In genomic region chr5:124566875-124567450, GRCh38 we compare ENCODE assay signal across 33 cellular contexts.
"Had no signal": no experiment of that assay in that cellular context is flagged by ENCODE, and none has a peak within 500 bp of the region (broad histone marks: within the 10 kb centered on the region; RNA-seq: fewer than 3 reads in every experiment).

No MANE protein-coding gene starts in this region.

- DNase-seq: activated effector memory CD4-positive, alpha-beta T cell treated with anti-CD3 and anti-CD28 coated beads, Interleukin-2, amount 50 U/mL, for 16 hours; activated effector memory CD4-positive, alpha-beta T cell treated with Interleukin-2 at 50 U/mL for 16 hours; activated gamma-delta T cell; activated gamma-delta T cell treated with Interleukin-2 at 50 U/mL for 16 hours; activated naive CD4-positive, alpha-beta T cell; activated naive CD4-positive, alpha-beta T cell treated with anti-CD3 and anti-CD28 coated beads for 36 hours; activated naive CD4-positive, alpha-beta T cell treated with anti-CD3 and anti-CD28 coated beads, Interleukin-2, amount 10 ng/mL, durations not matched to agents 7 days and 5 days; activated naive CD4-positive, alpha-beta T cell treated with anti-CD3 and anti-CD28 coated beads, Interleukin-2, amount 50 U/mL, for 16 hours; activated naive CD4-positive, alpha-beta T cell treated with Interleukin-2 at 50 U/mL for 16 hours; activated naive CD8-positive, alpha-beta T cell treated with anti-CD3 and anti-CD28 coated beads for 36 hours; activated naive CD8-positive, alpha-beta T cell treated with anti-CD3 and anti-CD28 coated beads, Interleukin-2, amount 10 ng/mL, durations not matched to agents 7 days and 5 days; activated naive CD8-positive, alpha-beta T cell treated with anti-CD3 and anti-CD28 coated beads, Interleukin-2, amount 50 U/mL, for 24 hours; activated T-cell treated with anti-CD3 and anti-CD28 coated beads, Interleukin-2, amount 50 U/mL, for 24 hours; activated T-cell treated with anti-CD3 and anti-CD28 coated beads, Interleukin-2, amount 50 U/mL, for 4 hours; activated T-cell treated with anti-CD3 and anti-CD28 coated beads, Interleukin-2, amount 50 U/mL, for 48 hours; activated T-cell treated with anti-CD3 and anti-CD28 coated beads, Interleukin-2, amount 50 U/mL, for 72 hours; adrenal gland; amniotic stem cell; amygdala; anterior cingulate cortex; aorta; body of pancreas; brain microvascular endothelial cell; caudate nucleus; central memory CD4-positive, alpha-beta T cell; cerebellar nuclear complex had no signal

- H3K27me3 ChIP-seq: adrenal gland, ascending aorta, body of pancreas, brain microvascular endothelial cell, breast epithelium, cardiac muscle cell had no signal

- H3K4me3 ChIP-seq: adrenal gland, ascending aorta, body of pancreas, breast epithelium, cardiac muscle cell had no signal

- ATAC-seq: activated naive CD4-positive, alpha-beta T cell treated with anti-CD3 and anti-CD28 coated beads, Interleukin-2, amount 50 U/mL, for 72 hours; activated naive CD8-positive, alpha-beta T cell treated with anti-CD3 and anti-CD28 coated beads, Interleukin-2, amount 50 U/mL, for 24 hours; activated T-cell treated with anti-CD3 and anti-CD28 coated beads, Interleukin-2, amount 50 U/mL, for 4 hours; activated T-cell treated with anti-CD3 and anti-CD28 coated beads, Interleukin-2, amount 50 U/mL, for 72 hours; activated T-helper 17 cell treated with anti-CD3 and anti-CD28 coated beads, Interleukin-2, amount 50 U/mL, for 72 hours; body of pancreas had no signal

- H3K36me3 ChIP-seq: adrenal gland, ascending aorta, brain microvascular endothelial cell, breast epithelium, cardiac muscle cell had no signal

- H3K9me3 ChIP-seq: adrenal gland, ascending aorta, body of pancreas, breast epithelium had no signal

- H3K4me1 ChIP-seq: ascending aorta, body of pancreas, breast epithelium had no signal

- FAIRE-seq: astrocyte, bronchial epithelial cell had no signal

- H3K27ac ChIP-seq: adrenal gland, ascending aorta, body of pancreas, brain microvascular endothelial cell, breast epithelium, cardiac muscle cell had no signal
